Comparison of ENCODE assay signal across 1 cellular context in genomic region chr17:64658931-64659330, GRCh38.
TF ChIP-seq lines count a peak whose summit lies in the region.

No MANE protein-coding gene starts in this region.

TF ChIP-seq in GM23338, 12 proteins besides CTCF, POLR2A, EP300 and RAD21 (continued from another document):
- TF ChIP-seq ZNF462 (CRISPR knock-in tag; IDR thresholded peaks at IDR 0.05) (no peak), EZH2phosphoT487 (IDR thresholded peaks at IDR 0.05; ENCODE audit: unreplicated experiment) (no peak), STAT1 (IDR thresholded peaks at IDR 0.05; ENCODE audit: unreplicated experiment) (no peak), POLR2AphosphoS5 (IDR thresholded peaks at IDR 0.05; ENCODE audit: low read depth) (no peak), NANOG (IDR thresholded peaks at IDR 0.05; ENCODE audit: borderline replicate concordance) (no peak), ZNF114 (CRISPR knock-in tag; IDR thresholded peaks at IDR 0.05) (no peak), ZNF331 (CRISPR knock-in tag; IDR thresholded peaks at IDR 0.05; ENCODE audit: low read depth) (no peak), ETS1 (IDR thresholded peaks at IDR 0.05) (no peak)
